Comparison of ENCODE assay signal across 22 cellular contexts in genomic region chrY:6997503-6998066, GRCh38.
A peak's percentile ranks its signal among the peaks of the same experiment; 100 is the strongest.
DNase-seq lines count a peak whose midpoint lies in the region; ATAC-seq, FAIRE-seq and TF ChIP-seq lines count a peak whose summit lies in the region.
"Had no signal": no experiment of that assay in that cellular context is flagged by ENCODE, and none has a peak within 500 bp of the region (broad histone marks: within the 10 kb centered on the region; RNA-seq: fewer than 3 reads in every experiment).

No MANE protein-coding gene starts in this region.

- peaks cover 15% of the 10 kb centered on the region for H3K4me1 ChIP-seq in body of pancreas
- peaks cover 43% of the 10 kb centered on the region for H3K4me1 ChIP-seq in HepG2 (ENCODE audit: insufficient read depth, low read length)
- H3K4me1 ChIP-seq: A549; BE2C; BLaER1 treated with 17β-estradiol and CSF1 and Interleukin-3, amounts not matched to agents 10 nM and 100 nM had no signal

- TF ChIP-seq CTCF in body of pancreas (IDR thresholded peaks at IDR 0.05) (no peak), HepG2 (CRISPR knock-in tag; IDR thresholded peaks at IDR 0.05) (no peak), WERI-Rb-1 (IDR thresholded peaks at IDR 0.05; ENCODE audit: low read depth, low read length) (no peak)

- H3K9ac ChIP-seq in HepG2 (ENCODE audit: insufficient read depth, low read depth, low read length) = 0 out of 2 replicates have a peak overlapping the region, but pooled peaks have one; percentile 22
- H3K9ac ChIP-seq: BLaER1 treated with 17β-estradiol and CSF1 and Interleukin-3, amounts not matched to agents 10 nM and 100 nM had no signal

- H3K4me3 ChIP-seq in body of pancreas (no peak overlapping the region), HepG2 (replicated peaks in 1 of 3; ENCODE audit: insufficient read depth in 1 of 3, low read depth in 2 of 3, low read length in 3 of 3) (no peak overlapping the region), H7 (ENCODE audit: insufficient read depth, low read depth, low read length) (no peak overlapping the region), WERI-Rb-1 (ENCODE audit: low read depth, low read length) (no peak overlapping the region)
- H3K4me3 ChIP-seq: A549; BLaER1 treated with 17β-estradiol and CSF1 and Interleukin-3, amounts not matched to agents 10 nM and 100 nM had no signal

- no peak for TF ChIP-seq EP300 in HepG2 (IDR thresholded peaks at IDR 0.05; ENCODE audit: low read depth in 2 of 2, low read length in 2 of 2)
- TF ChIP-seq EP300 in HepG2 (CRISPR knock-in tag; IDR thresholded peaks at IDR 0.05; ENCODE audit: borderline replicate concordance) = no peak

- H3K27ac ChIP-seq in body of pancreas (peak overlapping the region in 1 of 4 donors; percentile 48), HepG2 (ENCODE audit: extremely low read length, insufficient read depth, low read length) (peak overlapping the region; percentile 67), WERI-Rb-1 (no peak overlapping the region)
- H3K27ac ChIP-seq: A549; BLaER1 treated with 17β-estradiol and CSF1 and Interleukin-3, amounts not matched to agents 10 nM and 100 nM had no signal

- DNase-seq in Caki2 (ENCODE audit: low read depth) (peak; percentile 25), body of pancreas (no peak), kidney glomerular epithelial cell (lab: John Stamatoyannopoulos, UW) (peak; percentile 2), HepG2 (ENCODE audit: low spot score) (peak; percentile 77), left cardiac atrium (no peak), H7 (no peak), WERI-Rb-1 (no peak)
- DNase-seq: 8988T; ACHN; AML-193; BE2C; Calu3; CD4-positive, alpha-beta T cell; CD8-positive, alpha-beta memory T cell; DND-41; GOT3; HCEC 1CT had no signal

- H3K27me3 ChIP-seq in body of pancreas (no peaks in the 10 kb centered on the region), HepG2 (ENCODE audit: control insufficient read depth in 1 of 2, insufficient read depth in 2 of 2, low read length in 2 of 2) (no peaks in the 10 kb centered on the region), H7 (ENCODE audit: control insufficient read depth, insufficient read depth, low read length) (no peaks in the 10 kb centered on the region), WERI-Rb-1 (ENCODE audit: insufficient read depth, low read depth, severe bottlenecking) (no peaks in the 10 kb centered on the region)
- H3K27me3 ChIP-seq: BE2C; BLaER1 treated with 17β-estradiol and CSF1 and Interleukin-3, amounts not matched to agents 10 nM and 100 nM had no signal

- 86% methylated on average over 1 of the region's 1 CpG; no CpG with 5 or more reads in 1 of the 2 donors for WGBS in body of pancreas, 2 donors
- 40% methylated on average over 1 of the region's 1 CpG for WGBS in HepG2 (ENCODE audit: low lambda C conversion rate)

- 0 out of 2 replicates have a peak overlapping the region, but pooled peaks have one; percentile 27 for H3K4me2 ChIP-seq in HepG2 (ENCODE audit: low read depth, low read length)
- H3K4me2 ChIP-seq: A549; BLaER1 treated with 17β-estradiol and CSF1 and Interleukin-3, amounts not matched to agents 10 nM and 100 nM had no signal

- intact Hi-C loops in body of pancreas (cut with DNase I) = no loop called here
- intact Hi-C loops in HepG2 (cut with micrococcal nuclease; ENCODE audit: unreplicated experiment) = loop anchor here (1.0 to 2.0 kb wide), 2 partner anchors 31 to 88 kb away; no protein-coding TSS in a partner anchor
- intact Hi-C loops in left cardiac atrium (cut with DNase I) = no loop called here

- in situ Hi-C loops in Caki2 (cut with HindIII; ENCODE audit: low pct_unique_long_range_greater_than_20kb, low sequenced_read_pairs) = no loop called here
- in situ Hi-C loops in HepG2 (cut with HindIII; ENCODE audit: extremely low pct_ligation_motif_present, low pct_unique_long_range_greater_than_20kb) = no loop called here

- no peaks in the 10 kb centered on the region for H3K36me3 ChIP-seq in body of pancreas (replicated peaks in 1 of 2; ENCODE audit: insufficient read depth in 1 of 2, low read depth in 2 of 2)
- no peaks in the 10 kb centered on the region for H3K36me3 ChIP-seq in HepG2 (replicated peaks in 1 of 2; ENCODE audit: control insufficient read depth in 1 of 2, insufficient read depth in 2 of 2, low read length in 2 of 2)
- H3K36me3 ChIP-seq in H7 (replicated peaks; ENCODE audit: control insufficient read depth, insufficient read depth, low read length) = no peaks in the 10 kb centered on the region
- H3K36me3 ChIP-seq in WERI-Rb-1 = no peaks in the 10 kb centered on the region
- H3K36me3 ChIP-seq: BE2C; BLaER1 treated with 17β-estradiol and CSF1 and Interleukin-3, amounts not matched to agents 10 nM and 100 nM had no signal

- ATAC-seq in body of pancreas (peak; percentile 45), HepG2 (peak; percentile 75), left cardiac atrium (no peak)
- ATAC-seq: A549 had no signal

- H2AFZ ChIP-seq in HepG2 (ENCODE audit: low read length) = no peak overlapping the region

- no peaks in the 10 kb centered on the region for H3K79me2 ChIP-seq in HepG2 (ENCODE audit: insufficient read depth, low read length)

- CTCF ChIA-PET in HepG2 (lab: Yijun Ruan, JAX; ENCODE audit: low intra/inter-chr PET ratio, low total read pairs) = no interaction called here

- POLR2A ChIA-PET in HepG2 (lab: Yijun Ruan, JAX) = no interaction called here

- no TSS peak for BruUV-seq in HepG2 (replicated peaks; lab: Mats Ljungman, UMichigan)

- no peak for TF ChIP-seq RAD21 in HepG2 (CRISPR knock-in tag; IDR thresholded peaks at IDR 0.05)

- no peaks in the 10 kb centered on the region for H3K9me3 ChIP-seq in body of pancreas
- peaks cover 4% of the 10 kb centered on the region for H3K9me3 ChIP-seq in HepG2 (ENCODE audit: low read length)
- no peaks in the 10 kb centered on the region for H3K9me3 ChIP-seq in WERI-Rb-1 (ENCODE audit: severe bottlenecking)
- H3K9me3 ChIP-seq: A549; BE2C; BLaER1 treated with 17β-estradiol and CSF1 and Interleukin-3, amounts not matched to agents 10 nM and 100 nM had no signal

- FAIRE-seq in HepG2 (lab: Jason Lieb, UNC) = no peak
- FAIRE-seq: A549, G401.6, GM12892, H54 had no signal

- no peaks in the 10 kb centered on the region for H4K20me1 ChIP-seq in HepG2 (ENCODE audit: insufficient read depth, low read length)
- H4K20me1 ChIP-seq: BLaER1 treated with 17β-estradiol and CSF1 and Interleukin-3, amounts not matched to agents 10 nM and 100 nM had no signal

- TF ChIP-seq POLR2A in body of pancreas (IDR thresholded peaks at IDR 0.05) (no peak), HepG2 (IDR thresholded peaks at IDR 0.05; ENCODE audit: insufficient read depth in 1 of 2, low read depth in 2 of 2, low read length in 2 of 2) (no peak)

TF ChIP-seq in HepG2, 621 proteins besides CTCF, POLR2A, EP300 and RAD21 (continues in another document):
- TF ChIP-seq KDM3A (CRISPR knock-in tag; IDR thresholded peaks at IDR 0.05; ENCODE audit: low read depth) (no peak), ZNF446 (CRISPR knock-in tag; IDR thresholded peaks at IDR 0.05) (no peak), NCOA1 (CRISPR knock-in tag; IDR thresholded peaks at IDR 0.05) (no peak), EED (CRISPR knock-in tag; IDR thresholded peaks at IDR 0.05) (no peak), ZNF451 (CRISPR knock-in tag; IDR thresholded peaks at IDR 0.05) (no peak), CERS6 (CRISPR knock-in tag; IDR thresholded peaks at IDR 0.05) (no peak), RBAK (CRISPR knock-in tag; IDR thresholded peaks at IDR 0.05) (peak; percentile 99), HNF1A (IDR thresholded peaks at IDR 0.05; ENCODE audit: low read depth) (peak; percentile 83), HNF1A (CRISPR knock-in tag; IDR thresholded peaks at IDR 0.05; ENCODE audit: borderline replicate concordance) (peak; percentile 72; the same call in 1 of the 2 replicates), ZNF615 (CRISPR knock-in tag; IDR thresholded peaks at IDR 0.05; ENCODE audit: borderline replicate concordance) (no peak), TCF12 (IDR thresholded peaks at IDR 0.05) (no peak), TCF12 (CRISPR knock-in tag; IDR thresholded peaks at IDR 0.05) (no peak)

Comparison
In these comparisons a context has a peak if more than half of its experiments do, and no peak if none do; other contexts are left out.
1. DNase-seq: peak in Caki2 (single experiment), kidney glomerular epithelial cell (single experiment) and HepG2 (single experiment); none in body of pancreas (0 of 4), left cardiac atrium (single experiment), H7 (single experiment) and WERI-Rb-1 (single experiment).
2. ATAC-seq: peak in body of pancreas (single experiment) and HepG2 (single experiment); none in left cardiac atrium (0 of 2).